In the genomic region with DNA sequence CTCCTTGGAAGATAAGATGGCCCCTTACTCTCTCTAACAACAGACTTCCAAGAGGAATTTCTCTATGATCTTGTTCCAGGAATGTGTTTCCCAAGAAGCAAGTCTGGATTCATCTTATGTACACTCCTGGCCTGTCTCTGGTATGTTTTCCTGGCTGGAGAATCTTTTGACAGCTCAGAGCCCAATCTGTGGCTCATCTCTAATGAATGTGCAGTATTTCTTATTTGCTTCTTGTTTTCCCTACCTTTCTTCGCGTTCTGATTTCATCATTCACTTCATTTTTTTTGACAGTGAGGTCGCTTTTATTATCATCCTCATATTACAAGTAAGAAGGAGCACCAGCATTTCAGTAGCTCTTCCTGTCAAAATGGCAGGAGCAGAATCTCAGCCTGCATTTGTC, we compare ENCODE assay signal across 20 cellular contexts. TPM values are rescaled to one million over a fixed set of nuclear protein-coding genes. Genes with fewer than 3 reads are reported as not detected.
DNase-seq lines count a peak whose midpoint lies in the region; ATAC-seq and TF ChIP-seq lines count a peak whose summit lies in the region.
"Had no signal": no experiment of that assay in that cellular context is flagged by ENCODE, and none has a peak within 500 bp of the region (broad histone marks: within the 10 kb centered on the region; RNA-seq: fewer than 3 reads in every experiment).

No MANE protein-coding gene starts in this region.

- no peak overlapping the region for H3K4me3 Mint-ChIP-seq in CD4-positive, alpha-beta memory T cell
- H3K4me3 Mint-ChIP-seq in activated T-helper 1 cell treated with anti-CD3 and anti-CD28 coated beads, Interleukin-12 subunit alpha, Interleukin-12 subunit beta, Interleukin-2, Interleukin-4 antibody, amounts not matched to agents 30 ng/mL and 10 ng/mL and 1 ng/mL, durations not matched to agents 14 hours and 24 hours and 36 hours, result no peak overlapping the region
- H3K4me3 Mint-ChIP-seq: activated CD4-positive, alpha-beta T cell treated with anti-CD3 and anti-CD28 coated beads, Interleukin-2, amount 10 ng/mL, durations not matched to agents 7 days and 5 days; activated naive CD8-positive, alpha-beta T cell treated with anti-CD3 and anti-CD28 coated beads for 36 hours; stimulated activated naive B cell treated with anti-CD40 and anti-IgM and Interleukin-4, amounts not matched to agents 10 μg/mL and 1 μg/mL and 100 μg/mL, for 72 hours had no signal

- peaks cover 19% of the 10 kb centered on the region for H3K4me1 ChIP-seq in CD4-positive, alpha-beta memory T cell (ENCODE audit: insufficient read depth, low read length)
- H3K4me1 ChIP-seq: pancreas had no signal

- H3K4me1 Mint-ChIP-seq in CD4-positive, alpha-beta memory T cell, result peaks cover 0 to 20% (median 17%) of the 10 kb centered on the region in 4 donors
- peaks cover 18% of the 10 kb centered on the region for H3K4me1 Mint-ChIP-seq in activated T-helper 1 cell treated with anti-CD3 and anti-CD28 coated beads, Interleukin-12 subunit alpha, Interleukin-12 subunit beta, Interleukin-2, Interleukin-4 antibody, amounts not matched to agents 30 ng/mL and 10 ng/mL and 1 ng/mL, durations not matched to agents 14 hours and 24 hours and 36 hours (ENCODE audit: low read depth)

- no peaks in the 10 kb centered on the region for H3K36me3 Mint-ChIP-seq in CD4-positive, alpha-beta memory T cell
- peaks cover 2% of the 10 kb centered on the region for H3K36me3 Mint-ChIP-seq in activated T-helper 1 cell treated with anti-CD3 and anti-CD28 coated beads, Interleukin-12 subunit alpha, Interleukin-12 subunit beta, Interleukin-2, Interleukin-4 antibody, amounts not matched to agents 30 ng/mL and 10 ng/mL and 1 ng/mL, durations not matched to agents 14 hours and 24 hours and 36 hours (ENCODE audit: low read depth)
- H3K36me3 Mint-ChIP-seq: stimulated activated naive B cell treated with anti-CD40 and anti-IgM and Interleukin-4, amounts not matched to agents 10 μg/mL and 1 μg/mL and 100 μg/mL, for 72 hours had no signal

- DNase-seq in AG08395 (ENCODE audit: low spot score), result peak; percentile 47
- peak; percentile 76 for DNase-seq in NCI-H226
- DNase-seq in choroid plexus epithelial cell (ENCODE audit: low read depth), result peak; percentile 80
- DNase-seq in kidney glomerular epithelial cell (lab: John Stamatoyannopoulos, UW), result peak; percentile 90
- DNase-seq in CD4-positive, alpha-beta memory T cell, result no peak
- DNase-seq in activated CD4-positive, alpha-beta T cell treated with anti-CD3 and anti-CD28 coated beads for 1 hour, result no peak
- no peak for DNase-seq in activated T-helper 1 cell treated with anti-CD3 and anti-CD28 coated beads, Interleukin-12 subunit alpha, Interleukin-12 subunit beta, Interleukin-2, Interleukin-4 antibody, amounts not matched to agents 30 ng/mL and 10 ng/mL and 1 ng/mL, durations not matched to agents 14 hours and 24 hours and 36 hours (ENCODE audit: low spot score)
- DNase-seq: activated CD4-positive, alpha-beta T cell treated with anti-CD3 and anti-CD28 coated beads, Interleukin-2, amount 10 ng/mL, durations not matched to agents 7 days and 5 days; activated naive CD8-positive, alpha-beta T cell treated with anti-CD3 and anti-CD28 coated beads for 36 hours; activated T-cell treated with anti-CD3 and anti-CD28 coated beads for 4 hours; AML-193; DMS 273 treated with DMSO at 0.1 percent for 48 hours; Kasumi-1; NCI-H1436; NCI-H2227 treated with DMSO at 0.1 percent for 48 hours; pancreas; stimulated activated naive B cell treated with anti-CD40 and anti-IgM and Interleukin-4, amounts not matched to agents 10 μg/mL and 1 μg/mL and 100 μg/mL, for 72 hours; upper lobe of right lung had no signal

- no peaks in the 10 kb centered on the region for H3K27me3 Mint-ChIP-seq in CD4-positive, alpha-beta memory T cell
- H3K27me3 Mint-ChIP-seq in activated T-helper 1 cell treated with anti-CD3 and anti-CD28 coated beads, Interleukin-12 subunit alpha, Interleukin-12 subunit beta, Interleukin-2, Interleukin-4 antibody, amounts not matched to agents 30 ng/mL and 10 ng/mL and 1 ng/mL, durations not matched to agents 14 hours and 24 hours and 36 hours (ENCODE audit: insufficient read depth), result peaks cover 14% of the 10 kb centered on the region
- H3K27me3 Mint-ChIP-seq: activated naive CD8-positive, alpha-beta T cell treated with anti-CD3 and anti-CD28 coated beads for 36 hours had no signal

- H3K27ac Mint-ChIP-seq in CD4-positive, alpha-beta memory T cell, result no peak overlapping the region
- no peak overlapping the region for H3K27ac Mint-ChIP-seq in activated T-helper 1 cell treated with anti-CD3 and anti-CD28 coated beads, Interleukin-12 subunit alpha, Interleukin-12 subunit beta, Interleukin-2, Interleukin-4 antibody, amounts not matched to agents 30 ng/mL and 10 ng/mL and 1 ng/mL, durations not matched to agents 14 hours and 24 hours and 36 hours
- H3K27ac Mint-ChIP-seq: activated CD4-positive, alpha-beta T cell treated with anti-CD3 and anti-CD28 coated beads, Interleukin-2, amount 10 ng/mL, durations not matched to agents 7 days and 5 days; activated naive CD8-positive, alpha-beta T cell treated with anti-CD3 and anti-CD28 coated beads for 36 hours; stimulated activated naive B cell treated with anti-CD40 and anti-IgM and Interleukin-4, amounts not matched to agents 10 μg/mL and 1 μg/mL and 100 μg/mL, for 72 hours had no signal

- POLR2A ChIA-PET in CD4-positive, alpha-beta memory T cell (lab: Charles Lee; ENCODE audit: partially characterized antibody), result no interaction called here

- no peaks in the 10 kb centered on the region for H3K9me3 Mint-ChIP-seq in CD4-positive, alpha-beta memory T cell
- no peaks in the 10 kb centered on the region for H3K9me3 Mint-ChIP-seq in activated T-helper 1 cell treated with anti-CD3 and anti-CD28 coated beads, Interleukin-12 subunit alpha, Interleukin-12 subunit beta, Interleukin-2, Interleukin-4 antibody, amounts not matched to agents 30 ng/mL and 10 ng/mL and 1 ng/mL, durations not matched to agents 14 hours and 24 hours and 36 hours
- H3K9me3 Mint-ChIP-seq: activated CD4-positive, alpha-beta T cell treated with anti-CD3 and anti-CD28 coated beads, Interleukin-2, amount 10 ng/mL, durations not matched to agents 7 days and 5 days; activated naive CD8-positive, alpha-beta T cell treated with anti-CD3 and anti-CD28 coated beads for 36 hours had no signal

- no peak for ATAC-seq in GM21723 (IDR thresholded peaks at IDR 0.05; ENCODE audit: unreplicated experiment)
- ATAC-seq: left lobe of liver; pancreas; stimulated activated naive B cell treated with anti-CD40 and anti-IgM and Interleukin-4, amounts not matched to agents 10 μg/mL and 1 μg/mL and 100 μg/mL, for 72 hours; upper lobe of right lung had no signal

- CTCF ChIA-PET in CD4-positive, alpha-beta memory T cell (lab: Charles Lee; ENCODE audit: partially characterized antibody), result no interaction called here

- no peaks in the 10 kb centered on the region for H3K36me3 ChIP-seq in CD4-positive, alpha-beta memory T cell (ENCODE audit: insufficient read depth, low read length)
- H3K36me3 ChIP-seq: pancreas, upper lobe of right lung had no signal

- no peak for TF ChIP-seq CTCF in choroid plexus epithelial cell (conservative IDR thresholded peaks at IDR 0.05; ENCODE audit: low read depth, low read length)

- intact Hi-C loops in CD4-positive, alpha-beta memory T cell (cut with micrococcal nuclease), result loop anchor here (5.0 kb wide), 1 partner anchor 722 kb away; no protein-coding TSS in a partner anchor
- intact Hi-C loops in activated T-helper 1 cell treated with anti-CD3 and anti-CD28 coated beads, Interleukin-12 subunit alpha, Interleukin-12 subunit beta, Interleukin-2, Interleukin-4 antibody, amounts not matched to agents 30 ng/mL and 10 ng/mL and 1 ng/mL, durations not matched to agents 14 hours and 24 hours and 36 hours (cut with micrococcal nuclease), result loop anchor here (5.0 to 10.0 kb wide), 6 partner anchors 532 to 907 kb away; no protein-coding TSS in a partner anchor

- H3K9me3 ChIP-seq in CD4-positive, alpha-beta memory T cell (ENCODE audit: control insufficient read depth in 1 of 2, low read length in 2 of 2), result no peaks in the 10 kb centered on the region
- H3K9me3 ChIP-seq: pancreas, upper lobe of right lung had no signal

- no peak overlapping the region for H3K27ac ChIP-seq in CD4-positive, alpha-beta memory T cell (ENCODE audit: low read depth, low read length)
- H3K27ac ChIP-seq: pancreas, upper lobe of right lung had no signal

- H3K4me3 ChIP-seq in choroid plexus epithelial cell (ENCODE audit: low read depth, low read length), result no peak overlapping the region
- H3K4me3 ChIP-seq in CD4-positive, alpha-beta memory T cell (ENCODE audit: low read length in 2 of 2), result no peak overlapping the region
- H3K4me3 ChIP-seq: pancreas, upper lobe of right lung had no signal

- no peaks in the 10 kb centered on the region for H3K27me3 ChIP-seq in CD4-positive, alpha-beta memory T cell (ENCODE audit: insufficient read depth, low read length)
- H3K27me3 ChIP-seq: pancreas, upper lobe of right lung had no signal

RNA-seq across cellular contexts. Expression of a gene that starts 53.0 kb away (rescaled TPM):
- 10 to 100 TPM; 78.5 to 80.7 TPM for total RNA-seq in CD4-positive, alpha-beta memory T cell
- polyA plus RNA-seq in CD4-positive, alpha-beta memory T cell, result 10 to 100 TPM; 25.5 to 47.6 TPM
- total RNA-seq in activated T-helper 1 cell treated with anti-CD3 and anti-CD28 coated beads, Interleukin-12 subunit alpha, Interleukin-12 subunit beta, Interleukin-2, Interleukin-4 antibody, amounts not matched to agents 30 ng/mL and 10 ng/mL and 1 ng/mL, durations not matched to agents 14 hours and 24 hours and 36 hours, result 76.3 and 80.4 TPM in 2 replicates

Comparison
In these comparisons a context has a peak if more than half of its experiments do, and no peak if none do; other contexts are left out.
1. DNase-seq: peak in AG08395 (single experiment), NCI-H226 (single experiment), choroid plexus epithelial cell (single experiment) and kidney glomerular epithelial cell (single experiment); none in CD4-positive, alpha-beta memory T cell (0 of 5), activated CD4-positive, alpha-beta T cell treated with anti-CD3 and anti-CD28 coated beads for 1 hour (single experiment) and activated T-helper 1 cell treated with anti-CD3 and anti-CD28 coated beads, Interleukin-12 subunit alpha, Interleukin-12 subunit beta, Interleukin-2, Interleukin-4 antibody, amounts not matched to agents 30 ng/mL and 10 ng/mL and 1 ng/mL, durations not matched to agents 14 hours and 24 hours and 36 hours (single experiment).